1 cellular context compared by ENCODE assay signal in genomic region chr17:38613981-38614779, GRCh38.
A peak's percentile ranks its signal among the peaks of the same experiment; 100 is the strongest.
TF ChIP-seq lines count a peak whose summit lies in the region.

No MANE protein-coding gene starts in this region.

TF ChIP-seq in HepG2, 621 proteins besides CTCF, POLR2A, EP300 and RAD21 (continued from another document and continues in another):
- TF ChIP-seq TFAP4 (IDR thresholded peaks at IDR 0.05; ENCODE audit: borderline replicate concordance, low read depth): peak; percentile 96
- no peak for TF ChIP-seq IRF9 (CRISPR knock-in tag; IDR thresholded peaks at IDR 0.05; ENCODE audit: borderline replicate concordance)
- no peak for TF ChIP-seq ZNF296 (CRISPR knock-in tag; conservative IDR thresholded peaks at IDR 0.05)
- no peak for TF ChIP-seq ATF6 (CRISPR knock-in tag; conservative IDR thresholded peaks at IDR 0.05)
- TF ChIP-seq HIC2 (CRISPR knock-in tag; IDR thresholded peaks at IDR 0.05; ENCODE audit: low read depth): peak; percentile 90
- no peak for TF ChIP-seq HMGA1 (CRISPR knock-in tag; conservative IDR thresholded peaks at IDR 0.05)
- TF ChIP-seq NCOA2 (CRISPR knock-in tag; IDR thresholded peaks at IDR 0.05): peak; percentile 100
- TF ChIP-seq RFXANK (CRISPR knock-in tag; IDR thresholded peaks at IDR 0.05): peak; percentile 82
- TF ChIP-seq TCF12 (IDR thresholded peaks at IDR 0.05): no peak
- peak; percentile 99 for TF ChIP-seq TCF12 (CRISPR knock-in tag; IDR thresholded peaks at IDR 0.05)
- peak; percentile 21; the same call in 1 of the 2 replicates for TF ChIP-seq PHF8 (CRISPR knock-in tag; IDR thresholded peaks at IDR 0.05)
- peak; percentile 81; the same call in 1 of the 2 replicates for TF ChIP-seq ZNF460 (CRISPR knock-in tag; IDR thresholded peaks at IDR 0.05; ENCODE audit: borderline replicate concordance)
- TF ChIP-seq BORCS8-MEF2B (CRISPR knock-in tag; IDR thresholded peaks at IDR 0.05): peak; percentile 88
- no peak for TF ChIP-seq ZNF841 (CRISPR knock-in tag; IDR thresholded peaks at IDR 0.05; ENCODE audit: borderline replicate concordance)
- TF ChIP-seq ZNF329 (CRISPR knock-in tag; IDR thresholded peaks at IDR 0.05; ENCODE audit: low read depth): 0 out of 2 replicates have a peak, but pooled peaks have one; percentile 49
- peak; percentile 86 for TF ChIP-seq ZNF740 (CRISPR knock-in tag; IDR thresholded peaks at IDR 0.05)
- peak; percentile 89 for TF ChIP-seq ZNF441 (CRISPR knock-in tag; IDR thresholded peaks at IDR 0.05; ENCODE audit: borderline replicate concordance)
- no peak for TF ChIP-seq EHMT2 (IDR thresholded peaks at IDR 0.05; ENCODE audit: borderline replicate concordance, low read depth, low read length)
- TF ChIP-seq SMYD3 (CRISPR knock-in tag; IDR thresholded peaks at IDR 0.05): peak; percentile 56; the same call in 1 of the 2 replicates
- TF ChIP-seq TGIF2 (CRISPR knock-in tag; IDR thresholded peaks at IDR 0.05): peak; percentile 85
- TF ChIP-seq FUBP1 (CRISPR knock-in tag; IDR thresholded peaks at IDR 0.05; ENCODE audit: borderline replicate concordance): 0 out of 2 replicates have a peak, but pooled peaks have one; percentile 20
- TF ChIP-seq RNF219 (CRISPR knock-in tag; IDR thresholded peaks at IDR 0.05): peak; percentile 95
- TF ChIP-seq HOMEZ (CRISPR knock-in tag; IDR thresholded peaks at IDR 0.05; ENCODE audit: low read depth): peak; percentile 84
- TF ChIP-seq DR1 (CRISPR knock-in tag; IDR thresholded peaks at IDR 0.05): no peak; the same call in 1 of the 2 replicates
- TF ChIP-seq ZKSCAN1 (IDR thresholded peaks at IDR 0.05; ENCODE audit: low read length): no peak
- TF ChIP-seq ZBTB38 (CRISPR knock-in tag; IDR thresholded peaks at IDR 0.05): peak; percentile 91
- TF ChIP-seq TBX2 (CRISPR knock-in tag; IDR thresholded peaks at IDR 0.05; ENCODE audit: borderline replicate concordance): peak; percentile 99
- TF ChIP-seq SNAPC5 (CRISPR knock-in tag; IDR thresholded peaks at IDR 0.05; ENCODE audit: borderline replicate concordance): no peak
- peak; percentile 63; the same call in 1 of the 2 replicates for TF ChIP-seq ZNF619 (CRISPR knock-in tag; IDR thresholded peaks at IDR 0.05)
- 0 out of 2 replicates have a peak, but pooled peaks have one; percentile 36 for TF ChIP-seq STAT5B (CRISPR knock-in tag; IDR thresholded peaks at IDR 0.05)
- peak; percentile 98 for TF ChIP-seq RXRB (CRISPR knock-in tag; IDR thresholded peaks at IDR 0.05; ENCODE audit: borderline replicate concordance)
- no peak for TF ChIP-seq CSRNP2 (CRISPR knock-in tag; conservative IDR thresholded peaks at IDR 0.05; ENCODE audit: low read depth)
- no peak for TF ChIP-seq SCMH1 (CRISPR knock-in tag; IDR thresholded peaks at IDR 0.05; ENCODE audit: borderline replicate concordance)
- no peak for TF ChIP-seq HNRNPH1 (optimal IDR thresholded peaks at IDR 0.05; ENCODE audit: low read depth, low read length)
- TF ChIP-seq ZNF772 (CRISPR knock-in tag; IDR thresholded peaks at IDR 0.05): peak; percentile 99
- no peak; the same call in 1 of the 2 replicates for TF ChIP-seq ZNF17 (CRISPR knock-in tag; IDR thresholded peaks at IDR 0.05)
- TF ChIP-seq MAFF (IDR thresholded peaks at IDR 0.05; ENCODE audit: low read depth, low read length): peak; percentile 36
- TF ChIP-seq IKZF5 (CRISPR knock-in tag; IDR thresholded peaks at IDR 0.05): peak; percentile 95
- TF ChIP-seq MYNN (CRISPR knock-in tag; IDR thresholded peaks at IDR 0.05; ENCODE audit: low read depth): no peak; the same call in 1 of the 2 replicates
- TF ChIP-seq DBP (CRISPR knock-in tag; IDR thresholded peaks at IDR 0.05; ENCODE audit: not compliant biosample characterization): no peak
- peak; percentile 74 for TF ChIP-seq ATF7 (IDR thresholded peaks at IDR 0.05)
- TF ChIP-seq ATF7 (CRISPR knock-in tag; IDR thresholded peaks at IDR 0.05): peak; percentile 91
- peak; percentile 94 for TF ChIP-seq NR2F6 (IDR thresholded peaks at IDR 0.05)
- peak; percentile 96 for TF ChIP-seq NR2F6 (CRISPR knock-in tag; IDR thresholded peaks at IDR 0.05)
- TF ChIP-seq ZNF674 (CRISPR knock-in tag; IDR thresholded peaks at IDR 0.05; ENCODE audit: low read depth): no peak
- TF ChIP-seq KMT2B (CRISPR knock-in tag; IDR thresholded peaks at IDR 0.05): peak; percentile 77; the same call in 1 of the 2 replicates
- 0 out of 2 replicates have a peak, but pooled peaks have one; percentile 13 for TF ChIP-seq NFYC (CRISPR knock-in tag; IDR thresholded peaks at IDR 0.05)
- TF ChIP-seq RXRA (CRISPR knock-in tag; IDR thresholded peaks at IDR 0.05): peak; percentile 93
- no peak for TF ChIP-seq ZNF850 (CRISPR knock-in tag; conservative IDR thresholded peaks at IDR 0.05)
- peak; percentile 85; the same call in 1 of the 2 replicates for TF ChIP-seq ZNF605 (CRISPR knock-in tag; IDR thresholded peaks at IDR 0.05)
- peak; percentile 44 for TF ChIP-seq PHF20 (CRISPR knock-in tag; IDR thresholded peaks at IDR 0.05)
- TF ChIP-seq HOXD1 (CRISPR knock-in tag; IDR thresholded peaks at IDR 0.05): peak; percentile 96
- TF ChIP-seq STAG1 (CRISPR knock-in tag; IDR thresholded peaks at IDR 0.05): peak; percentile 37
- peak; percentile 90 for TF ChIP-seq POLR2G (IDR thresholded peaks at IDR 0.05; ENCODE audit: low read depth, low read length)
- peak; percentile 44; the same call in 1 of the 2 replicates for TF ChIP-seq ZNF3 (CRISPR knock-in tag; IDR thresholded peaks at IDR 0.05)
- peak; percentile 21; the same call in 1 of the 2 replicates for TF ChIP-seq ZNF724P (CRISPR knock-in tag; IDR thresholded peaks at IDR 0.05; ENCODE audit: borderline replicate concordance)
- peak; percentile 82 for TF ChIP-seq PHF5A (CRISPR knock-in tag; IDR thresholded peaks at IDR 0.05; ENCODE audit: low read depth, unreplicated experiment)
